In genomic region chr19:19533826-19534225, GRCh38 we compare ENCODE assay signal across 1 cellular context.
TF ChIP-seq lines count a peak whose summit lies in the region.

No MANE protein-coding gene starts in this region.

TF ChIP-seq in HepG2, 621 proteins besides CTCF, POLR2A, EP300 and RAD21:
- TF ChIP-seq RFX3 (CRISPR knock-in tag; IDR thresholded peaks at IDR 0.05) (no peak), PHF8 (CRISPR knock-in tag; IDR thresholded peaks at IDR 0.05) (no peak), ZNF292 (CRISPR knock-in tag; IDR thresholded peaks at IDR 0.05; ENCODE audit: borderline replicate concordance, low read depth) (no peak), SNAPC2 (CRISPR knock-in tag; IDR thresholded peaks at IDR 0.05) (no peak), GLMP (CRISPR knock-in tag; IDR thresholded peaks at IDR 0.05; ENCODE audit: borderline replicate concordance) (no peak), SNAPC4 (CRISPR knock-in tag; IDR thresholded peaks at IDR 0.05) (no peak), KLF9 (CRISPR knock-in tag; IDR thresholded peaks at IDR 0.05; ENCODE audit: low read depth) (no peak)
- TF ChIP-seq, protein P1, sequence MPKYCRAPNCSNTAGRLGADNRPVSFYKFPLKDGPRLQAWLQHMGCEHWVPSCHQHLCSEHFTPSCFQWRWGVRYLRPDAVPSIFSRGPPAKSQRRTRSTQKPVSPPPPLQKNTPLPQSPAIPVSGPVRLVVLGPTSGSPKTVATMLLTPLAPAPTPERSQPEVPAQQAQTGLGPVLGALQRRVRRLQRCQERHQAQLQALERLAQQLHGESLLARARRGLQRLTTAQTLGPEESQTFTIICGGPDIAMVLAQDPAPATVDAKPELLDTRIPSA (CRISPR knock-in tag; IDR thresholded peaks at IDR 0.05; ENCODE audit: borderline replicate concordance): no peak
